ENCODE assay signal across 8 cellular contexts in the genomic region with DNA sequence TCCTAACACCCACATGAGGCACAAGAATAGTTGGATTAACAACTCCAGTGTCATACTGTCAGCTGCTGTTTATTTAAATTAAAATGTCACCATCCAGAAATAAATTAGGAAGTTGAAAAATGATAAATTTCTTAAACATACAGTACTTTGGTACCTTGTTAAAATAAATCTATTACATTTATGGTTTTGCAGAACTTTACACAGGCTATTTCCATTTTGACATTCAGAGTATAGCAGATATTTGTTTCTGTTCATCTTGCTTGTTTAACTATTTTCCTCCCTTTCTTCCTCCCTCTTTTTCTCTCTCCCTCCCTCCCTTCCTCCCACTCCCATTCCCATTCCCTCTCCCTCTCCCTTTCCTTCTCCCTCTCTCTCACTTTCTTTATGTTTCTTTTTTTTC.
"Had no signal": no experiment of that assay in that cellular context is flagged by ENCODE, and none has a peak within 500 bp of the region (broad histone marks: within the 10 kb centered on the region; RNA-seq: fewer than 3 reads in every experiment).

No MANE protein-coding gene starts in this region.

- FAIRE-seq: G401.6, GM12878, GM12891, GM12892, GM18507, GM19239 had no signal

- ATAC-seq: GM12878 had no signal

- H3K4me3 ChIP-seq: GM12878 had no signal

- DNase-seq: GDM1, GF-D8 had no signal
